13 cellular contexts compared by ENCODE assay signal in genomic region chr11:1705121-1706052, GRCh38. TPM values are rescaled to one million over a fixed set of nuclear protein-coding genes. Genes with fewer than 3 reads are reported as not detected.
DNase-seq lines count a peak whose midpoint lies in the region; ATAC-seq lines count a peak whose summit lies in the region.
"Had no signal": no experiment of that assay in that cellular context is flagged by ENCODE, and none has a peak within 500 bp of the region (broad histone marks: within the 10 kb centered on the region; RNA-seq: fewer than 3 reads in every experiment).

No MANE protein-coding gene starts in this region.

- no peak overlapping the region for H3K4me3 ChIP-seq in Karpas-422 (ENCODE audit: low read length)
- H3K4me3 ChIP-seq: right lobe of liver had no signal

- peaks cover 34% of the 10 kb centered on the region for H3K4me1 Mint-ChIP-seq in stimulated activated effector memory CD8-positive, alpha-beta T cell treated with anti-CD3 and anti-CD28 coated beads, Interleukin-12 subunit alpha, Interleukin-12 subunit beta, amount 100 ng/mL, for 72 hours

- no peak overlapping the region for H3K27ac Mint-ChIP-seq in stimulated activated effector memory CD8-positive, alpha-beta T cell treated with anti-CD3 and anti-CD28 coated beads, Interleukin-12 subunit alpha, Interleukin-12 subunit beta, amount 100 ng/mL, for 72 hours

- H3K27ac ChIP-seq in Karpas-422 (ENCODE audit: low read length) = no peak overlapping the region
- H3K27ac ChIP-seq: right lobe of liver had no signal

- H3K4me2 ChIP-seq in Karpas-422 (ENCODE audit: low read depth, low read length, poor library complexity, severe bottlenecking) = no peak overlapping the region

- no peak overlapping the region for H3K4me3 Mint-ChIP-seq in stimulated activated effector memory CD8-positive, alpha-beta T cell treated with anti-CD3 and anti-CD28 coated beads, Interleukin-12 subunit alpha, Interleukin-12 subunit beta, amount 100 ng/mL, for 72 hours

- peaks cover 9% of the 10 kb centered on the region for H3K9me3 Mint-ChIP-seq in stimulated activated effector memory CD8-positive, alpha-beta T cell treated with anti-CD3 and anti-CD28 coated beads, Interleukin-12 subunit alpha, Interleukin-12 subunit beta, amount 100 ng/mL, for 72 hours

- H2AFZ ChIP-seq in Karpas-422 (ENCODE audit: low read length) = no peak overlapping the region

- H3K36me3 ChIP-seq in Karpas-422 (ENCODE audit: insufficient read depth, low read length) = no peaks in the 10 kb centered on the region
- H3K36me3 ChIP-seq: right lobe of liver had no signal

- no peaks in the 10 kb centered on the region for H3K36me3 Mint-ChIP-seq in stimulated activated effector memory CD8-positive, alpha-beta T cell treated with anti-CD3 and anti-CD28 coated beads, Interleukin-12 subunit alpha, Interleukin-12 subunit beta, amount 100 ng/mL, for 72 hours

- H3K4me1 ChIP-seq in Karpas-422 (ENCODE audit: low read length) = peaks cover 4% of the 10 kb centered on the region; the same call in 1 of the 2 replicates
- H3K4me1 ChIP-seq: right lobe of liver had no signal

- H3K9me2 ChIP-seq in Karpas-422 (replicated peaks; ENCODE audit: insufficient read depth, low read length) = no peaks in the 10 kb centered on the region

- peak; percentile 60 for ATAC-seq in stimulated activated effector memory CD8-positive, alpha-beta T cell treated with anti-CD3 and anti-CD28 coated beads, Interleukin-12 subunit alpha, Interleukin-12 subunit beta, amount 100 ng/mL, for 72 hours

- DNase-seq in activated effector memory CD4-positive, alpha-beta T cell treated with anti-CD3 and anti-CD28 coated beads, Interleukin-2, amount 50 U/mL, for 16 hours = peak; percentile 16
- no peak for DNase-seq in activated effector memory CD4-positive, alpha-beta T cell treated with Interleukin-2 at 50 U/mL for 16 hours
- DNase-seq in RPMI7951 (ENCODE audit: low read depth) (peak; percentile 95), fibroblast of peridontal ligament (ENCODE audit: extremely low read depth) (peak; percentile 6), NOMO-1 treated with DMSO at 0.1 percent for 48 hours (lab: John Stamatoyannopoulos, UW; ENCODE audit: unreplicated experiment) (no peak), NCI-H69 (lab: John Stamatoyannopoulos, UW) (no peak), Karpas-422 (no peak)
- DNase-seq in stimulated activated effector memory CD8-positive, alpha-beta T cell treated with anti-CD3 and anti-CD28 coated beads, Interleukin-12 subunit alpha, Interleukin-12 subunit beta, amount 100 ng/mL, for 72 hours (ENCODE audit: low spot score in 2 of 2) = no peak

- H3K9me3 ChIP-seq in Karpas-422 (ENCODE audit: low read length) = no peaks in the 10 kb centered on the region
- H3K9me3 ChIP-seq: right lobe of liver had no signal

- no peaks in the 10 kb centered on the region for H4K20me1 ChIP-seq in Karpas-422 (ENCODE audit: insufficient read depth, low read depth, low read length)

- no peaks in the 10 kb centered on the region for H3K79me2 ChIP-seq in Karpas-422 (ENCODE audit: low read length)

- H3K27me3 ChIP-seq in Karpas-422 (ENCODE audit: low read length) = no peaks in the 10 kb centered on the region
- H3K27me3 ChIP-seq: right lobe of liver had no signal

- no peak overlapping the region for H3K9ac ChIP-seq in Karpas-422 (ENCODE audit: low read length)

RNA-seq across cellular contexts. Expression of gene KRTAP5-6, which starts 8.4 kb away (rescaled TPM):
- not detected in 2 replicates for total RNA-seq in RPMI7951 (2014; rRNA removed; shearing (Covaris generic))
- not detected in 2 replicates for total RNA-seq in Karpas-422 (2014; rRNA removed; shearing (Covaris generic); ENCODE audit: low replicate concordance)
- total RNA-seq: activated CD8-positive, alpha-beta memory T cell treated with anti-CD3 and anti-CD28 coated beads for 36 hours; endothelial cell of umbilical vein; T-helper 1 cell treated with Interleukin-12 subunit alpha and Interleukin-12 subunit beta and Interleukin-4 antibody, amounts not matched to agents 30 ng/mL and 1 ng/mL, for 36 hours; urinary bladder had no signal

RNA-seq across cellular contexts. Expression of gene IFITM10, which starts 45.0 kb away (rescaled TPM):
- total RNA-seq in RPMI7951 (2014; rRNA removed; shearing (Covaris generic)) = 4.3 and 6.6 TPM in 2 replicates
- total RNA-seq in Karpas-422 (2014; rRNA removed; shearing (Covaris generic); ENCODE audit: low replicate concordance) = not detected in 2 replicates

RNA-seq across cellular contexts. Expression of gene CTSD, which starts 58.3 kb away (rescaled TPM):
- 383 and 388 TPM in 2 replicates for total RNA-seq in RPMI7951 (2014; rRNA removed; shearing (Covaris generic))
- total RNA-seq in Karpas-422 (2014; rRNA removed; shearing (Covaris generic); ENCODE audit: low replicate concordance) = 26.1 and 52.8 TPM in 2 replicates

Comparison
In these comparisons a context has a peak if more than half of its experiments do, and no peak if none do; other contexts are left out.
1. DNase-seq: peak in activated effector memory CD4-positive, alpha-beta T cell treated with anti-CD3 and anti-CD28 coated beads, Interleukin-2, amount 50 U/mL, for 16 hours (single experiment), RPMI7951 (single experiment) and fibroblast of peridontal ligament (single experiment); none in activated effector memory CD4-positive, alpha-beta T cell treated with Interleukin-2 at 50 U/mL for 16 hours (single experiment), stimulated activated effector memory CD8-positive, alpha-beta T cell treated with anti-CD3 and anti-CD28 coated beads, Interleukin-12 subunit alpha, Interleukin-12 subunit beta, amount 100 ng/mL, for 72 hours (0 of 2), NOMO-1 treated with DMSO at 0.1 percent for 48 hours (single experiment), NCI-H69 (single experiment) and Karpas-422 (single experiment).